ENCODE assay signal across 13 cellular contexts in the genomic region with DNA sequence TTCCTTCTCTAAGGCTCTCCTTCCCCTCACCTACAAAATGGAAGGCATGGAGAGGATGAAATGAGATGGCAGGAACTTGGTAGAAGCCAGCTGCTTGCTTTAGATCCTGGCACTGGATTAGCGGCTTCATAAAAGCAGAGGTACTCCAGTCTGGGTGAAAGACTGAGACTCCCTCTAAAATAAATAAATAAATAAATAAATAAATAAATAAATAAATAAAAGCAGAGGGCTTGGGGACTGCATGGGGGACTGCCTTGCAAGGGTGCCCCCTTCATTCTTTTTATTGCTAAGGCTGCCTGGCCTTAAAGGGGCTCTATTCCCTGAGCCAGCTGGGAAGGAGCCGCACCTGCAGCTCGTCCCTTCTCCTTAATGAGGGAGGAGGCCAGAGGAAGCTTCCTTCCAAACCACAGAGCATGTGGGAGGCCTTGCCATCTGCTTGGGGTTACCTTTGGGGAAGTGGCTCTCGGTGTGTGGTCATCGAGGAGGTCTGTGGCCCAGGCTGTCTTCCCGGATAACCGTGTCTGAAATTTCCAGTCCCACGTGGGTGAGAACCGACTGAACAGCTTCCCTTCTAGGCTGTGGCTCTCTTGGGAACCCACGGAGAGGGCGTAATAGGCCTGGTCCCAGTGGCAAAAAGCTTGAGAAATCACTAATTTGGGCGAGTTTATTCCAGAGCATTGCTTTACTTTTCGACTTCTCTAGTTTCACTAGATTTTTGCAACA. TPM values are rescaled to one million over a fixed set of nuclear protein-coding genes. Genes with fewer than 3 reads are reported as not detected.
A peak's percentile ranks its signal among the peaks of the same experiment; 100 is the strongest.
DNase-seq lines count a peak whose midpoint lies in the region; TF ChIP-seq lines count a peak whose summit lies in the region.
"Had no signal": no experiment of that assay in that cellular context is flagged by ENCODE, and none has a peak within 500 bp of the region (broad histone marks: within the 10 kb centered on the region; RNA-seq: fewer than 3 reads in every experiment).

No MANE protein-coding gene starts in this region.

- BruUV-seq in mammary epithelial cell (replicated peaks; lab: Mats Ljungman, UMichigan) = no TSS peak

- no peak for DNase-seq in T-helper 2 cell treated with Interferon-gamma antibody and Interleukin-4, amounts not matched to agents 5 μg/mL and 100 μg/mL, for 36 hours (ENCODE audit: low spot score)
- no peak for DNase-seq in T-helper 2 cell
- DNase-seq in NOMO-1 treated with DMSO at 0.1 percent for 48 hours (lab: John Stamatoyannopoulos, UW; ENCODE audit: unreplicated experiment) = peak; percentile 77
- peak; percentile 19 for DNase-seq in mammary epithelial cell
- peak; percentile 78 for DNase-seq in spleen
- DNase-seq in middle frontal gyrus (ENCODE audit: extremely low spot score, low spot score) = no peak
- DNase-seq in CD4-positive, alpha-beta memory T cell = no peak
- no peak for DNase-seq in erythroblast (lab: John Stamatoyannopoulos, UW)
- DNase-seq: activated T-cell treated with anti-CD3 and anti-CD28 coated beads, Interleukin-2, amount 50 U/mL, for 1 hour; NCI-H1930 had no signal

- no peaks in the 10 kb centered on the region for H3K27me3 Mint-ChIP-seq in T-helper 2 cell treated with Interferon-gamma antibody and Interleukin-4, amounts not matched to agents 5 μg/mL and 100 μg/mL, for 36 hours (ENCODE audit: low read depth)
- no peaks in the 10 kb centered on the region for H3K27me3 Mint-ChIP-seq in CD4-positive, alpha-beta memory T cell
- H3K27me3 Mint-ChIP-seq: stimulated activated memory B cell treated with anti-CD40 and anti-IgM and Interleukin-4, amounts not matched to agents 10 μg/mL and 1 μg/mL and 100 μg/mL, for 72 hours had no signal

- H3K9ac ChIP-seq in mammary epithelial cell (ENCODE audit: insufficient read depth, low read length) = no peak overlapping the region

- intact Hi-C loops in mammary epithelial cell (cut with micrococcal nuclease) (loop anchor here (10.0 kb wide), 1 partner anchor 49 kb away; no protein-coding TSS in a partner anchor), spleen (cut with DNase I; ENCODE audit: low total_unique reads) (no loop called here)
- intact Hi-C loops in CD4-positive, alpha-beta memory T cell (cut with micrococcal nuclease) = loop anchor here (5.0 kb wide), 1 partner anchor 51 kb away; no protein-coding TSS in a partner anchor

- H3K4me3 ChIP-seq in mammary epithelial cell (replicated peaks in 1 of 3; ENCODE audit: insufficient read depth in 1 of 3, low read depth in 2 of 3, low read length in 3 of 3) (no peak overlapping the region), spleen (no peak overlapping the region)
- H3K4me3 ChIP-seq in CD4-positive, alpha-beta memory T cell (ENCODE audit: low read length in 2 of 2) = no peak overlapping the region

- CTCF ChIA-PET in mammary epithelial cell (lab: Charles Lee; ENCODE audit: low non-redundant PET) = no interaction called here
- CTCF ChIA-PET in CD4-positive, alpha-beta memory T cell (lab: Charles Lee; ENCODE audit: partially characterized antibody) = interaction anchor here (1.4 to 1.7 kb wide), 2 partner anchors 34 to 54 kb away, joined by 3 to 5 read pairs; no protein-coding TSS in a partner anchor

- H3K27me3 ChIP-seq in mammary epithelial cell (ENCODE audit: insufficient read depth, low read length) = no peaks in the 10 kb centered on the region
- H3K27me3 ChIP-seq in spleen (replicated peaks in 1 of 7) = no peaks in the 10 kb centered on the region
- H3K27me3 ChIP-seq in CD4-positive, alpha-beta memory T cell (ENCODE audit: insufficient read depth, low read length) = no peaks in the 10 kb centered on the region

- H3K4me2 ChIP-seq in mammary epithelial cell (ENCODE audit: insufficient read depth, low read depth, low read length) = peak overlapping the region; percentile 86

- dilution Hi-C loops in mammary epithelial cell (cut with HindIII; ENCODE audit: low sequenced_read_pairs) = loop anchor here (5.0 to 10.0 kb wide), 3 partner anchors 71 to 106 kb away; no protein-coding TSS in a partner anchor

- H3K27ac ChIP-seq in mammary epithelial cell (ENCODE audit: insufficient read depth, low read depth, low read length) (no peak overlapping the region), spleen (peak overlapping the region in 2 of 8 donors; percentile 34 to 38)
- no peak overlapping the region for H3K27ac ChIP-seq in CD4-positive, alpha-beta memory T cell (ENCODE audit: low read depth, low read length)
- H3K27ac ChIP-seq: VCaP had no signal

- no peak overlapping the region for H3K4me3 Mint-ChIP-seq in T-helper 2 cell treated with Interferon-gamma antibody and Interleukin-4, amounts not matched to agents 5 μg/mL and 100 μg/mL, for 36 hours
- peak overlapping the region in 1 of 8 donors; percentile 2 for H3K4me3 Mint-ChIP-seq in CD4-positive, alpha-beta memory T cell
- H3K4me3 Mint-ChIP-seq: stimulated activated memory B cell treated with anti-CD40 and anti-IgM and Interleukin-4, amounts not matched to agents 10 μg/mL and 1 μg/mL and 100 μg/mL, for 72 hours had no signal

- no peaks in the 10 kb centered on the region for H3K9me3 ChIP-seq in mammary epithelial cell (replicated peaks; ENCODE audit: insufficient read depth, low read length)
- H3K9me3 ChIP-seq in spleen = no peaks in the 10 kb centered on the region
- H3K9me3 ChIP-seq in CD4-positive, alpha-beta memory T cell (ENCODE audit: control insufficient read depth in 1 of 2, low read length in 2 of 2) = no peaks in the 10 kb centered on the region

- H3K4me1 Mint-ChIP-seq in T-helper 2 cell treated with Interferon-gamma antibody and Interleukin-4, amounts not matched to agents 5 μg/mL and 100 μg/mL, for 36 hours (ENCODE audit: low read depth) = peaks cover 15% of the 10 kb centered on the region
- H3K4me1 Mint-ChIP-seq in CD4-positive, alpha-beta memory T cell = peaks cover 10 to 23% (median 17%) of the 10 kb centered on the region in 4 donors

- H3K79me2 ChIP-seq in mammary epithelial cell (ENCODE audit: insufficient read depth, low read length) = peaks cover 27% of the 10 kb centered on the region

- no peaks in the 10 kb centered on the region for H3K9me3 Mint-ChIP-seq in T-helper 2 cell treated with Interferon-gamma antibody and Interleukin-4, amounts not matched to agents 5 μg/mL and 100 μg/mL, for 36 hours
- H3K9me3 Mint-ChIP-seq in CD4-positive, alpha-beta memory T cell = no peaks in the 10 kb centered on the region
- H3K9me3 Mint-ChIP-seq: neural crest cell; stimulated activated memory B cell treated with anti-CD40 and anti-IgM and Interleukin-4, amounts not matched to agents 10 μg/mL and 1 μg/mL and 100 μg/mL, for 72 hours had no signal

- no peaks in the 10 kb centered on the region for H3K36me3 ChIP-seq in mammary epithelial cell (ENCODE audit: insufficient read depth, low read length)
- H3K36me3 ChIP-seq in spleen = peaks cover 0 to 15% (median 14%) of the 10 kb centered on the region in 6 donors
- H3K36me3 ChIP-seq in CD4-positive, alpha-beta memory T cell (ENCODE audit: insufficient read depth, low read length) = peaks cover 5% of the 10 kb centered on the region

- POLR2A ChIA-PET in CD4-positive, alpha-beta memory T cell (lab: Charles Lee; ENCODE audit: partially characterized antibody) = no interaction called here

- H3K27ac Mint-ChIP-seq in T-helper 2 cell treated with Interferon-gamma antibody and Interleukin-4, amounts not matched to agents 5 μg/mL and 100 μg/mL, for 36 hours = peak overlapping the region; percentile 36
- peak overlapping the region in 1 of 7 donors; percentile 36 for H3K27ac Mint-ChIP-seq in CD4-positive, alpha-beta memory T cell
- H3K27ac Mint-ChIP-seq: stimulated activated memory B cell treated with anti-CD40 and anti-IgM and Interleukin-4, amounts not matched to agents 10 μg/mL and 1 μg/mL and 100 μg/mL, for 72 hours had no signal

- H3K4me1 ChIP-seq in mammary epithelial cell (ENCODE audit: insufficient read depth, low read length) = peaks cover 43% of the 10 kb centered on the region
- H3K4me1 ChIP-seq in spleen = peaks cover 24 to 79% (median 59%) of the 10 kb centered on the region in 6 donors
- peaks cover 27% of the 10 kb centered on the region for H3K4me1 ChIP-seq in CD4-positive, alpha-beta memory T cell (ENCODE audit: insufficient read depth, low read length)

- TF ChIP-seq POLR2A in spleen (IDR thresholded peaks at IDR 0.05) (no peak), erythroblast (IDR thresholded peaks at IDR 0.05; ENCODE audit: low read length) (no peak)

- TF ChIP-seq CTCF in mammary epithelial cell (conservative IDR thresholded peaks at IDR 0.05 in 1 of 2, IDR thresholded peaks at IDR 0.05 in 1 of 2; ENCODE audit: extremely low read depth in 1 of 2, insufficient read depth in 1 of 2, low read depth in 1 of 2, low read length in 2 of 2) (no peak), spleen (IDR thresholded peaks at IDR 0.05 in 8 of 11, conservative IDR thresholded peaks at IDR 0.05 in 3 of 11) (no peak)

- in situ Hi-C loops in mammary epithelial cell (cut with MboI; ENCODE audit: low sequenced_read_pairs in 2 of 2) = no loop called here

- H3K36me3 Mint-ChIP-seq in T-helper 2 cell treated with Interferon-gamma antibody and Interleukin-4, amounts not matched to agents 5 μg/mL and 100 μg/mL, for 36 hours (ENCODE audit: low read depth) = peaks cover 5% of the 10 kb centered on the region
- peaks cover under 1 to 14% of the 10 kb centered on the region in 2 donors for H3K36me3 Mint-ChIP-seq in CD4-positive, alpha-beta memory T cell
- H3K36me3 Mint-ChIP-seq: stimulated activated memory B cell treated with anti-CD40 and anti-IgM and Interleukin-4, amounts not matched to agents 10 μg/mL and 1 μg/mL and 100 μg/mL, for 72 hours had no signal

- 28% methylated on average over 12 of the region's 13 CpGs for WGBS in mammary epithelial cell (ENCODE audit: low coverage, missing lambda C conversion rate)
- WGBS in spleen, 5 donors = 29 to 43% (median 37%) methylated on average over 13 of the region's 13 CpGs

- no peaks in the 10 kb centered on the region for H4K20me1 ChIP-seq in mammary epithelial cell (ENCODE audit: insufficient read depth, low read length)

- peak overlapping the region; percentile 60 for H2AFZ ChIP-seq in mammary epithelial cell (ENCODE audit: low read depth, low read length)

RNA-seq across cellular contexts. Expression of gene ATP13A2, which starts 2.0 kb away (rescaled TPM):
- total RNA-seq in mammary epithelial cell (100 to 1,000 TPM in 1 of 2 donors, 10 to 100 TPM in 1; 97.1 to 180 TPM), spleen (10 to 100 TPM; 45.4 to 83.9 (median 69.5) TPM)
- polyA plus RNA-seq in mammary epithelial cell (80.2 TPM), spleen (10 to 100 TPM; 13.7 to 27.1 (median 18.9) TPM)
- polyA minus RNA-seq in mammary epithelial cell = 162 TPM
- 10 to 100 TPM; 54.6 to 56.5 TPM for total RNA-seq in CD4-positive, alpha-beta memory T cell
- 10 to 100 TPM; 24.6 to 60.4 TPM for polyA plus RNA-seq in CD4-positive, alpha-beta memory T cell

RNA-seq across cellular contexts. Expression of gene MFAP2, which starts 33.3 kb away (rescaled TPM):
- total RNA-seq in mammary epithelial cell (10 to 100 TPM in 1 of 2 donors, 1 to 10 TPM in 1; 4.4 to 12.8 TPM), spleen (1 to 10 TPM in 3 of 7 donors, under 1 TPM in 1, not detected in 3; 0.77 to 2.7 (median 1.5) TPM)
- polyA plus RNA-seq in mammary epithelial cell (3.6 TPM), spleen (1 to 10 TPM in 2 of 3 donors, under 1 TPM in 1; 0.87 to 3.9 (median 1.2) TPM)
- not detected for polyA minus RNA-seq in mammary epithelial cell
- not detected for total RNA-seq in CD4-positive, alpha-beta memory T cell
- polyA plus RNA-seq in CD4-positive, alpha-beta memory T cell = not detected

RNA-seq across cellular contexts. Expression of gene SDHB, which starts 40.1 kb away (rescaled TPM):
- total RNA-seq in mammary epithelial cell = 100 to 1,000 TPM in 1 of 2 donors, 10 to 100 TPM in 1; 73.5 to 106 TPM
- 154 TPM for polyA plus RNA-seq in mammary epithelial cell
- 337 TPM for polyA minus RNA-seq in mammary epithelial cell
- total RNA-seq in spleen = 100 to 1,000 TPM in 3 of 7 donors, 10 to 100 TPM in 4; 82.9 to 132 (median 84.0) TPM
- 10 to 100 TPM; 49.1 to 85.0 (median 75.4) TPM for polyA plus RNA-seq in spleen
- total RNA-seq in CD4-positive, alpha-beta memory T cell = 10 to 100 TPM; 57.0 to 66.4 TPM
- 100 to 1,000 TPM; 152 to 219 TPM for polyA plus RNA-seq in CD4-positive, alpha-beta memory T cell

Comparison
In these comparisons a context has a peak if more than half of its experiments do, and no peak if none do; other contexts are left out.
1. DNase-seq: peak in NOMO-1 treated with DMSO at 0.1 percent for 48 hours (single experiment), mammary epithelial cell (single experiment) and spleen (single experiment); none in T-helper 2 cell treated with Interferon-gamma antibody and Interleukin-4, amounts not matched to agents 5 μg/mL and 100 μg/mL, for 36 hours (single experiment), T-helper 2 cell (0 of 5), middle frontal gyrus (single experiment), CD4-positive, alpha-beta memory T cell (0 of 5) and erythroblast (0 of 2).